1 cellular context compared by ENCODE assay signal in the genomic region with DNA sequence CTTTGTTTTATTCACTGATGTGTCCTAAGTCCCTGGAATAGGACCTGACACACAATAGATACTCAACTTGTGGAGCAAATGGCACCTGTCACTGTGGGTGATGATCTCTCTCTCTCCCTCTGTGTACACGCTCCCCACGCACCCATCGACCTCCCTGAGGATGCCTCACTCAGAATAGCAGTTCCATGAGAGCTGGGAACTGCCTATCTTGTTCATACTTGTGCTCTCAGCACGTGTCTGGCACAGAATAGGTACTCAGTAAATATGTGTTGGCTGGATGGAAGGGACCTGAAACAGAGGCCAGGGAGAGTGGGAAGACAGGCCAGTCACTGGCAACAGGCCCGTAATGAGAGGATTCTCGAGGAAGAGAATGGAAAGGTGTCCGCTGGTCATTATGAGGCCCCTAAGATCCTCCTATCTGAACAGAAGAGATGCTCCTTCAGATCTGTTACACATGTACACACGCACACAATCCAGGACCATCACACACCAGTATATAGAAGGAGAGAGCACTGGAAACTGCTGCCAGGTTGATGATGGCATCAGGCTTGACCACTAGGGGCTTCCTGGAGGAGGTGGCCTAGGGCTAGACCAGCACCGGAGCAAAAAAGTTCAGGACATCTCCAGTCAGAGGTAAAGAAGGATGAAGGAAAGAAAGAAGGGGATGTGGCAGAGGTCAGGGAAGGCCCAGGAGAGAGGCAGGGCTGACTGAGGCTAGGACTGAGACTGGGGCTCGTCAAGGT.
TF ChIP-seq lines count a peak whose summit lies in the region.

No MANE protein-coding gene starts in this region.

TF ChIP-seq in SK-N-SH treated with all-trans-retinoic acid at 6 μM for 48 hours, 23 proteins besides CTCF, POLR2A, EP300 and RAD21 (continued from another document):
- TF ChIP-seq PPARA (CRISPR knock-in tag; IDR thresholded peaks at IDR 0.05; ENCODE audit: borderline replicate concordance) (no peak), GLIS3 (CRISPR knock-in tag; IDR thresholded peaks at IDR 0.05) (no peak), ZC3H10 (CRISPR knock-in tag; IDR thresholded peaks at IDR 0.05) (no peak), TOX (CRISPR knock-in tag; IDR thresholded peaks at IDR 0.05; ENCODE audit: borderline replicate concordance) (no peak)
